8 cellular contexts compared by ENCODE assay signal in genomic region chr5:160370713-160371034, GRCh38. TPM values are rescaled to one million over a fixed set of nuclear protein-coding genes. Genes with fewer than 3 reads are reported as not detected.
A peak's percentile ranks its signal among the peaks of the same experiment; 100 is the strongest.
DNase-seq lines count a peak whose midpoint lies in the region; ATAC-seq, FAIRE-seq and TF ChIP-seq lines count a peak whose summit lies in the region.

No MANE protein-coding gene starts in this region.

- no peaks in the 10 kb centered on the region for H3K9me1 ChIP-seq in keratinocyte (ENCODE audit: control insufficient read depth, extremely low read depth, insufficient read depth, low read length)

- no peaks in the 10 kb centered on the region for H3K9me3 Mint-ChIP-seq in activated naive CD8-positive, alpha-beta T cell treated with anti-CD3 and anti-CD28 coated beads, Interleukin-2, amount 10 ng/mL, durations not matched to agents 7 days and 5 days
- H3K9me3 Mint-ChIP-seq in stimulated activated effector memory CD8-positive, alpha-beta T cell treated with anti-CD3 and anti-CD28 coated beads, Interleukin-12 subunit alpha, Interleukin-12 subunit beta, amount 100 ng/mL, for 72 hours = no peaks in the 10 kb centered on the region

- H3K36me3 ChIP-seq in HAP-1 (replicated peaks) (no peaks in the 10 kb centered on the region), keratinocyte (ENCODE audit: control insufficient read depth in 2 of 2, extremely low read depth in 1 of 2, insufficient read depth in 2 of 2, low read length in 2 of 2) (no peaks in the 10 kb centered on the region)

- H3K27ac ChIP-seq in keratinocyte (ENCODE audit: control insufficient read depth, insufficient read depth, low read length) = no peak overlapping the region
- H3K27ac ChIP-seq in foreskin keratinocyte = no peak overlapping the region

- H3K79me2 ChIP-seq in keratinocyte (ENCODE audit: control insufficient read depth, insufficient read depth, low read length) = no peaks in the 10 kb centered on the region

- no peak for DNase-seq in HAP-1 (ENCODE audit: low spot score in 2 of 2)
- DNase-seq in activated naive CD8-positive, alpha-beta T cell treated with anti-CD3 and anti-CD28 coated beads, Interleukin-2, amount 10 ng/mL, durations not matched to agents 7 days and 5 days = no peak
- no peak for DNase-seq in keratinocyte (ENCODE audit: low read depth, low spot score)
- no peak for DNase-seq in stimulated activated effector memory CD8-positive, alpha-beta T cell treated with anti-CD3 and anti-CD28 coated beads, Interleukin-12 subunit alpha, Interleukin-12 subunit beta, amount 100 ng/mL, for 72 hours (ENCODE audit: low spot score in 2 of 2)
- no peak for DNase-seq in NCI-H2171 treated with DMSO at 0.1 percent for 48 hours (lab: John Stamatoyannopoulos, UW)
- no peak for DNase-seq in dermis blood vessel endothelial cell
- DNase-seq in foreskin keratinocyte = no peak

- ATAC-seq in activated naive CD8-positive, alpha-beta T cell treated with anti-CD3 and anti-CD28 coated beads, Interleukin-2, amount 10 ng/mL, durations not matched to agents 7 days and 5 days (ENCODE audit: low read depth) = no peak
- no peak for ATAC-seq in stimulated activated effector memory CD8-positive, alpha-beta T cell treated with anti-CD3 and anti-CD28 coated beads, Interleukin-12 subunit alpha, Interleukin-12 subunit beta, amount 100 ng/mL, for 72 hours
- ATAC-seq in GM18873 (IDR thresholded peaks at IDR 0.05; ENCODE audit: low FRiP score, unreplicated experiment) (no peak), foreskin keratinocyte (no peak)

- no peak overlapping the region for H3K9ac ChIP-seq in keratinocyte (ENCODE audit: control insufficient read depth, extremely low read depth, insufficient read depth, low read length)

- no peaks in the 10 kb centered on the region for H3K9me3 ChIP-seq in HAP-1
- no peaks in the 10 kb centered on the region for H3K9me3 ChIP-seq in keratinocyte (ENCODE audit: control insufficient read depth, low read depth, low read length)

- no peak overlapping the region for H3K27ac Mint-ChIP-seq in activated naive CD8-positive, alpha-beta T cell treated with anti-CD3 and anti-CD28 coated beads, Interleukin-2, amount 10 ng/mL, durations not matched to agents 7 days and 5 days
- H3K27ac Mint-ChIP-seq in stimulated activated effector memory CD8-positive, alpha-beta T cell treated with anti-CD3 and anti-CD28 coated beads, Interleukin-12 subunit alpha, Interleukin-12 subunit beta, amount 100 ng/mL, for 72 hours = no peak overlapping the region

- peak overlapping the region; percentile 64 for H3K4me3 Mint-ChIP-seq in activated naive CD8-positive, alpha-beta T cell treated with anti-CD3 and anti-CD28 coated beads, Interleukin-2, amount 10 ng/mL, durations not matched to agents 7 days and 5 days
- peak overlapping the region; percentile 20 for H3K4me3 Mint-ChIP-seq in stimulated activated effector memory CD8-positive, alpha-beta T cell treated with anti-CD3 and anti-CD28 coated beads, Interleukin-12 subunit alpha, Interleukin-12 subunit beta, amount 100 ng/mL, for 72 hours

- H4K20me1 ChIP-seq in keratinocyte (ENCODE audit: control insufficient read depth, extremely low read depth, insufficient read depth, low read length) = no peaks in the 10 kb centered on the region

- in situ Hi-C loops in HAP-1 (cut with MboI; ENCODE audit: low sequenced_read_pairs) = no loop called here

- dilution Hi-C loops in keratinocyte (cut with MboI; ENCODE audit: extremely low pct_ligation_motif_present, low sequenced_read_pairs) = no loop called here

- H3K4me3 ChIP-seq in HAP-1 (peak overlapping the region; percentile 28), keratinocyte (ENCODE audit: control insufficient read depth in 2 of 3, extremely low read depth in 1 of 3, insufficient read depth in 2 of 3, low read depth in 1 of 3, low read length in 3 of 3) (peak overlapping the region; percentile 41 to 70 (median 61))

- no peaks in the 10 kb centered on the region for H3K4me1 ChIP-seq in HAP-1
- peaks cover 8% of the 10 kb centered on the region for H3K4me1 ChIP-seq in keratinocyte (ENCODE audit: control insufficient read depth, extremely low read depth, insufficient read depth, low read length)
- no peaks in the 10 kb centered on the region for H3K4me1 ChIP-seq in foreskin keratinocyte

- H3K27me3 Mint-ChIP-seq in activated naive CD8-positive, alpha-beta T cell treated with anti-CD3 and anti-CD28 coated beads, Interleukin-2, amount 10 ng/mL, durations not matched to agents 7 days and 5 days = peaks cover 78% of the 10 kb centered on the region

- FAIRE-seq in keratinocyte (lab: Jason Lieb, UNC) = peak; percentile 53

- peak overlapping the region; percentile 91 for H3K4me2 ChIP-seq in keratinocyte (ENCODE audit: control insufficient read depth, extremely low read depth, insufficient read depth, low read depth, low read length)

- POLR2A ChIA-PET in activated naive CD8-positive, alpha-beta T cell treated with anti-CD3 and anti-CD28 coated beads, Interleukin-2, amount 10 ng/mL, durations not matched to agents 7 days and 5 days (lab: Charles Lee) = no interaction called here

- TF ChIP-seq CTCF in keratinocyte (optimal IDR thresholded peaks at IDR 0.05 in 1 of 3, IDR thresholded peaks at IDR 0.05 in 1 of 3, conservative IDR thresholded peaks at IDR 0.05 in 1 of 3; ENCODE audit: extremely low read depth in 1 of 3, insufficient read depth in 2 of 3, low read length in 3 of 3) (no peak), foreskin keratinocyte (conservative IDR thresholded peaks at IDR 0.05) (no peak)

- H2AFZ ChIP-seq in keratinocyte (ENCODE audit: control insufficient read depth, low read length) = peak overlapping the region; percentile 69

- peaks cover 51% of the 10 kb centered on the region for H3K27me3 ChIP-seq in HAP-1 (ENCODE audit: low read depth)
- peaks cover 17% of the 10 kb centered on the region for H3K27me3 ChIP-seq in keratinocyte (ENCODE audit: control insufficient read depth, extremely low read depth, insufficient read depth, low read length)
- peaks cover 38% of the 10 kb centered on the region for H3K27me3 ChIP-seq in foreskin keratinocyte

- no peaks in the 10 kb centered on the region for H3K36me3 Mint-ChIP-seq in activated naive CD8-positive, alpha-beta T cell treated with anti-CD3 and anti-CD28 coated beads, Interleukin-2, amount 10 ng/mL, durations not matched to agents 7 days and 5 days
- H3K36me3 Mint-ChIP-seq in stimulated activated effector memory CD8-positive, alpha-beta T cell treated with anti-CD3 and anti-CD28 coated beads, Interleukin-12 subunit alpha, Interleukin-12 subunit beta, amount 100 ng/mL, for 72 hours = no peaks in the 10 kb centered on the region

- H3K4me1 Mint-ChIP-seq in activated naive CD8-positive, alpha-beta T cell treated with anti-CD3 and anti-CD28 coated beads, Interleukin-2, amount 10 ng/mL, durations not matched to agents 7 days and 5 days = no peaks in the 10 kb centered on the region
- peaks cover 10% of the 10 kb centered on the region for H3K4me1 Mint-ChIP-seq in stimulated activated effector memory CD8-positive, alpha-beta T cell treated with anti-CD3 and anti-CD28 coated beads, Interleukin-12 subunit alpha, Interleukin-12 subunit beta, amount 100 ng/mL, for 72 hours

RNA-seq across cellular contexts. Expression of gene C1QTNF2, which starts 0.2 kb away (rescaled TPM):
- not detected for total RNA-seq in activated naive CD8-positive, alpha-beta T cell treated with anti-CD3 and anti-CD28 coated beads, Interleukin-2, amount 10 ng/mL, durations not matched to agents 7 days and 5 days
- polyA plus RNA-seq in keratinocyte = 0.03 to 0.07 TPM (median 0.05 TPM) in 3 replicates
- polyA plus RNA-seq in keratinocyte (2011; ENCODE audit: low read depth) = not detected
- polyA plus RNA-seq in keratinocyte (2011; cell fraction: cytosol; rRNA removed) = not detected in 2 replicates
- polyA plus RNA-seq in keratinocyte (2011; cell fraction: nucleus; rRNA removed) = 0.05 TPM in 1 of 2 replicates, not detected in the other
- 0.07 TPM in 1 of 2 replicates, not detected in the other for polyA plus RNA-seq in keratinocyte (2012; ENCODE audit: low replicate concordance)
- 0.33 TPM in 1 of 3 replicates, not detected in the others for polyA minus RNA-seq in keratinocyte
- polyA minus RNA-seq in keratinocyte (2011; cell fraction: cytosol; rRNA and poly(A)+ RNA removed) = not detected
- not detected in 2 replicates for polyA minus RNA-seq in keratinocyte (2011; cell fraction: nucleus; rRNA and poly(A)+ RNA removed)
- 0.17 and 0.28 TPM in 2 replicates for total RNA-seq in dermis blood vessel endothelial cell
- 0.25 and 0.37 TPM in 2 replicates for total RNA-seq in foreskin keratinocyte
- 0.34 and 0.41 TPM in 2 replicates for polyA plus RNA-seq in foreskin keratinocyte

RNA-seq across cellular contexts. Expression of gene FAM200C, which starts 29.2 kb away (rescaled TPM):
- under 1 TPM; 0.61 to 0.71 TPM for total RNA-seq in activated naive CD8-positive, alpha-beta T cell treated with anti-CD3 and anti-CD28 coated beads, Interleukin-2, amount 10 ng/mL, durations not matched to agents 7 days and 5 days
- polyA plus RNA-seq in keratinocyte (0.93 to 1.7 TPM (median 1.0 TPM) in 3 replicates), foreskin keratinocyte (1.1 and 1.7 TPM in 2 replicates)
- 0.80 TPM for polyA plus RNA-seq in keratinocyte (2011; ENCODE audit: low read depth)
- polyA plus RNA-seq in keratinocyte (2011; cell fraction: cytosol; rRNA removed) = 0.49 and 1.2 TPM in 2 replicates
- 1.3 and 1.4 TPM in 2 replicates for polyA plus RNA-seq in keratinocyte (2011; cell fraction: nucleus; rRNA removed)
- 0.61 and 1.1 TPM in 2 replicates for polyA plus RNA-seq in keratinocyte (2012; ENCODE audit: low replicate concordance)
- 0.76 to 1.3 TPM in 2 of 3 replicates, not detected in the other for polyA minus RNA-seq in keratinocyte
- not detected for polyA minus RNA-seq in keratinocyte (2011; cell fraction: cytosol; rRNA and poly(A)+ RNA removed)
- polyA minus RNA-seq in keratinocyte (2011; cell fraction: nucleus; rRNA and poly(A)+ RNA removed) = 0.42 and 0.47 TPM in 2 replicates
- total RNA-seq in dermis blood vessel endothelial cell (3.8 and 4.8 TPM in 2 replicates), foreskin keratinocyte (2.6 and 3.2 TPM in 2 replicates)

RNA-seq across cellular contexts. Expression of gene SLU7, which starts 48.2 kb away (rescaled TPM):
- 10 to 100 TPM; 62.3 to 66.6 TPM for total RNA-seq in activated naive CD8-positive, alpha-beta T cell treated with anti-CD3 and anti-CD28 coated beads, Interleukin-2, amount 10 ng/mL, durations not matched to agents 7 days and 5 days
- 18.0 to 29.7 TPM (median 24.0 TPM) in 3 replicates for polyA plus RNA-seq in keratinocyte
- polyA plus RNA-seq in keratinocyte (2011; ENCODE audit: low read depth) = 376 TPM
- 15.1 and 23.1 TPM in 2 replicates for polyA plus RNA-seq in keratinocyte (2011; cell fraction: cytosol; rRNA removed)
- polyA plus RNA-seq in keratinocyte (2011; cell fraction: nucleus; rRNA removed) = 16.1 and 31.8 TPM in 2 replicates
- 34.2 and 57.9 TPM in 2 replicates for polyA plus RNA-seq in keratinocyte (2012; ENCODE audit: low replicate concordance)
- polyA minus RNA-seq in keratinocyte = 3.2 to 12.6 TPM (median 7.8 TPM) in 3 replicates
- 17.8 TPM for polyA minus RNA-seq in keratinocyte (2011; cell fraction: cytosol; rRNA and poly(A)+ RNA removed)
- polyA minus RNA-seq in keratinocyte (2011; cell fraction: nucleus; rRNA and poly(A)+ RNA removed) = 4.3 and 9.2 TPM in 2 replicates
- total RNA-seq in dermis blood vessel endothelial cell = 84.8 and 96.5 TPM in 2 replicates
- 33.9 and 36.7 TPM in 2 replicates for total RNA-seq in foreskin keratinocyte
- polyA plus RNA-seq in foreskin keratinocyte = 26.4 and 26.6 TPM in 2 replicates

RNA-seq across cellular contexts. Expression of gene PTTG1, which starts 51.0 kb away (rescaled TPM):
- total RNA-seq in activated naive CD8-positive, alpha-beta T cell treated with anti-CD3 and anti-CD28 coated beads, Interleukin-2, amount 10 ng/mL, durations not matched to agents 7 days and 5 days = 100 to 1,000 TPM; 118 TPM
- polyA plus RNA-seq in keratinocyte (49.0 to 237 TPM (median 112 TPM) in 3 replicates), foreskin keratinocyte (225 and 280 TPM in 2 replicates)
- polyA plus RNA-seq in keratinocyte (2011; ENCODE audit: low read depth) = 12.4 TPM
- 74.1 and 81.9 TPM in 2 replicates for polyA plus RNA-seq in keratinocyte (2011; cell fraction: cytosol; rRNA removed)
- polyA plus RNA-seq in keratinocyte (2011; cell fraction: nucleus; rRNA removed) = 44.1 and 85.2 TPM in 2 replicates
- polyA plus RNA-seq in keratinocyte (2012; ENCODE audit: low replicate concordance) = 43.5 and 79.1 TPM in 2 replicates
- 13.2 to 39.5 TPM (median 20.6 TPM) in 3 replicates for polyA minus RNA-seq in keratinocyte
- 15.5 TPM for polyA minus RNA-seq in keratinocyte (2011; cell fraction: cytosol; rRNA and poly(A)+ RNA removed)
- polyA minus RNA-seq in keratinocyte (2011; cell fraction: nucleus; rRNA and poly(A)+ RNA removed) = 5.9 and 8.5 TPM in 2 replicates
- total RNA-seq in dermis blood vessel endothelial cell (60.4 and 190 TPM in 2 replicates), foreskin keratinocyte (183 and 204 TPM in 2 replicates)

RNA-seq across cellular contexts. Expression of gene CCNJL, which starts 58.3 kb away (rescaled TPM):
- total RNA-seq in activated naive CD8-positive, alpha-beta T cell treated with anti-CD3 and anti-CD28 coated beads, Interleukin-2, amount 10 ng/mL, durations not matched to agents 7 days and 5 days = under 1 TPM in 1 of 2 experiments, not detected in 1; 0.17 TPM
- polyA plus RNA-seq in keratinocyte (1.6 to 4.2 TPM (median 2.1 TPM) in 3 replicates), foreskin keratinocyte (2.5 TPM in 2 replicates)
- polyA plus RNA-seq in keratinocyte (2011; ENCODE audit: low read depth) = not detected
- 2.6 and 4.2 TPM in 2 replicates for polyA plus RNA-seq in keratinocyte (2011; cell fraction: cytosol; rRNA removed)
- polyA plus RNA-seq in keratinocyte (2011; cell fraction: nucleus; rRNA removed) = 2.6 and 3.5 TPM in 2 replicates
- polyA plus RNA-seq in keratinocyte (2012; ENCODE audit: low replicate concordance) = 0.11 and 4.9 TPM in 2 replicates
- 2.6 to 4.7 TPM (median 4.2 TPM) in 3 replicates for polyA minus RNA-seq in keratinocyte
- 2.3 TPM for polyA minus RNA-seq in keratinocyte (2011; cell fraction: cytosol; rRNA and poly(A)+ RNA removed)
- 2.3 and 4.0 TPM in 2 replicates for polyA minus RNA-seq in keratinocyte (2011; cell fraction: nucleus; rRNA and poly(A)+ RNA removed)
- total RNA-seq in dermis blood vessel endothelial cell (8.0 and 10.4 TPM in 2 replicates), foreskin keratinocyte (3.1 and 3.5 TPM in 2 replicates)
